1 cellular context compared by ENCODE assay signal in the genomic region with DNA sequence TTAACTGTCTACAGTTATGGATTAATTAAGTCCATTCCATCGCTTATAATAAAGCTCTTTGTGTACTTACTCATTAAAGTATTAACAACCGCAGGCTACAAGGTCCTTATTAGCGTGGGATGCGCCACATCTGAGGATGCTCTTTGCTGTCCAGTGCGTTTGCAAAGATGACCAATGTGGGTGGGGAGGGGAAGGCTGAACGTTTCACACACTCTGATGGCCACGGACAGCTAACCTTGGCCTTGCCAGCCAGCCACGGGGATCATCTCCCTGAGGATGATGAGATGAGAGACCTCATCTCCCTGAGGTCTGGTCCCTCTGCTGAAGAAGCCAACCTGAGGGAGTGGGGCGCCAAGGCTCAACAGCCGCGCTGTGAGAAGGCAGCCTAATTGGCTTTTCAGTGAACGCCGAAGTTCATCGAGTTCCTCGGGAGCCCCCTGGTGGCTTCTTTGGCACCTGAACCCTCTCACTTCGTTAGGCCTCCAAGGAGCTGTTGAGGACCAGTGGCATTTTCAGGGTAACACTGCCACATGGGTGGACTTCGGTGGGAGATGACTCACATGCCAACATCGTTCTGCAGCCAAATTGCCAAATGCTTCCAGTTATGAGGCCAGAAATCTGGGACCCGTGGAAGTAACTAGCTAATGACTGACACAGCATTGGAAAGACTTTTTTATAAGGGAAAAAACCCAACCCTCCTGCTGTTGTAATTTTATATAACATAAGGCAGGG.
TF ChIP-seq lines count a peak whose summit lies in the region.

No MANE protein-coding gene starts in this region.

TF ChIP-seq in HEK293, 187 proteins besides CTCF, POLR2A, EP300 and RAD21 (continued from another document):
- TF ChIP-seq ZNF654 (tag by site-specific recombination; IDR thresholded peaks at IDR 0.05; ENCODE audit: low read depth), result peak; percentile 45
